Comparison of ENCODE assay signal across 1 cellular context in the genomic region with DNA sequence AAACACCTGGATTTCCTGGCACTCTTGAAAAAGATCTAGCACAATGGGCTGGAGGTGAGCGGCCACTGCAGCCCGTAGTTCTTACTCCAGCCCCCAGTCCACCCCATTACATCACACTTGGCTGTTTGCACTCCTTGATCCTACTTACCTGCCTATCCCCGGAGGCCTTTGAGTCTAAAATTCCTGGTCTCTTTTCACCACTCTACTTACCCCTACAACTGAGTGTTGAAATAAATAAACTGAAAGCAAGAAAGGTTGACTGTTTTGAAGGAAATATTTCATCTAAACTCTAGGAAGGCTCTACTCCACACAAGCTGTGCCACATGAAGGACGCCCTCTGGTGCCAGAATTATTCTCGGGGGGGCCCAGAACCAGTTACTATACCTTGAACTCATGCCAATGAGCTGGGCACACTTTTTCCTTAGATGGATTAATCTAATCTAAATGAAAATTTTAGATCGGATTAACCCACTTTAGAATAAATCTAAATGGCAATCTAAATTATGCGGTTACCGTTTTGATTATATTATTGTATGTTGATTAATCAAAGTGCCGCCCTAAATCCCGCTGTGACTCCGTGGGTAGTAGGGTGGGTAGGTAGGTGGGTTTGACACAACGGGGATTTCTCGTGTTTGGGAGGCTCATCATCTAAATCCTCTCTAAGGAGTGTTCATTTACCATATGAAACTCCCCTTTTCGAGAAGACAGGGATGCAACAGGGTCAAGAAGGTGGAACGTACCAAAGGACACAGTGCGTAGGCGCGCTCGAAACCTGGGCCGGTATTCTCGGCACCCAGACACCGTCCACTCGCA.
TF ChIP-seq lines count a peak whose summit lies in the region.

No MANE protein-coding gene starts in this region.

TF ChIP-seq in SK-N-SH, 30 proteins besides CTCF, POLR2A, EP300 and RAD21 (continued from another document):
- TF ChIP-seq, protein P1, sequence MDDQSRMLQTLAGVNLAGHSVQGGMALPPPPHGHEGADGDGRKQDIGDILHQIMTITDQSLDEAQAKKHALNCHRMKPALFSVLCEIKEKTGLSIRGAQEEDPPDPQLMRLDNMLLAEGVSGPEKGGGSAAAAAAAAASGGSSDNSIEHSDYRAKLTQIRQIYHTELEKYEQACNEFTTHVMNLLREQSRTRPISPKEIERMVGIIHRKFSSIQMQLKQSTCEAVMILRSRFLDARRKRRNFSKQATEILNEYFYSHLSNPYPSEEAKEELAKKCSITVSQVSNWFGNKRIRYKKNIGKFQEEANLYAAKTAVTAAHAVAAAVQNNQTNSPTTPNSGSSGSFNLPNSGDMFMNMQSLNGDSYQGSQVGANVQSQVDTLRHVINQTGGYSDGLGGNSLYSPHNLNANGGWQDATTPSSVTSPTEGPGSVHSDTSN (IDR thresholded peaks at IDR 0.05), result no peak
